9 cellular contexts compared by ENCODE assay signal in genomic region chr1:201361652-201362504, GRCh38. TPM values are rescaled to one million over a fixed set of nuclear protein-coding genes. Genes with fewer than 3 reads are reported as not detected.
A peak's percentile ranks its signal among the peaks of the same experiment; 100 is the strongest.
DNase-seq lines count a peak whose midpoint lies in the region; ATAC-seq and TF ChIP-seq lines count a peak whose summit lies in the region.
"Had no signal": no experiment of that assay in that cellular context is flagged by ENCODE, and none has a peak within 500 bp of the region (broad histone marks: within the 10 kb centered on the region; RNA-seq: fewer than 3 reads in every experiment).

No MANE protein-coding gene starts in this region.

- H3K9me3 Mint-ChIP-seq in CD14-positive monocyte (peaks cover 0 to 1% (median 0%) of the 10 kb centered on the region in 7 donors), type B pancreatic cell (no peaks in the 10 kb centered on the region)

- H3K36me3 Mint-ChIP-seq in CD14-positive monocyte, result no peaks in the 10 kb centered on the region
- H3K36me3 Mint-ChIP-seq in type B pancreatic cell, result no peaks in the 10 kb centered on the region

- H3K9me3 ChIP-seq in NT2/D1 (ENCODE audit: insufficient read depth, low read length), result no peaks in the 10 kb centered on the region

- DNase-seq in CD14-positive monocyte (ENCODE audit: low spot score), result no peak
- DNase-seq in GM19240 (ENCODE audit: insufficient read length, low spot score), result peak; percentile 77
- DNase-seq in NT2/D1 (ENCODE audit: low read depth, low spot score), result peak; percentile 70
- DNase-seq in cardiac fibroblast (ENCODE audit: low read depth in 2 of 2), result peak; percentile 54 to 55
- DNase-seq in left colon, result peak in 1 of 2 donors; percentile 36
- DNase-seq in type B pancreatic cell (ENCODE audit: extremely low spot score, unreplicated experiment), result no peak

- TF ChIP-seq CTCF in CD14-positive monocyte (IDR thresholded peaks at IDR 0.05) (peak; percentile 49), cardiac fibroblast (IDR thresholded peaks at IDR 0.05; ENCODE audit: low read depth, low read length) (peak; percentile 86), type B pancreatic cell (conservative IDR thresholded peaks at IDR 0.05) (peak; percentile 91)

- no peaks in the 10 kb centered on the region for H3K4me1 Mint-ChIP-seq in CD14-positive monocyte
- H3K4me1 Mint-ChIP-seq in type B pancreatic cell (ENCODE audit: unreplicated experiment), result no peaks in the 10 kb centered on the region

- H3K27ac Mint-ChIP-seq in CD14-positive monocyte, result no peak overlapping the region
- no peak overlapping the region for H3K27ac Mint-ChIP-seq in type B pancreatic cell

- peak; percentile 78 for ATAC-seq in left colon
- ATAC-seq in GM19455 (IDR thresholded peaks at IDR 0.05; ENCODE audit: unreplicated experiment), result no peak
- no peak for ATAC-seq in GM19463 (IDR thresholded peaks at IDR 0.05; ENCODE audit: unreplicated experiment)

- H3K27me3 ChIP-seq in NT2/D1 (ENCODE audit: insufficient read depth, insufficient read length), result peaks cover 3% of the 10 kb centered on the region

- peaks cover 23% of the 10 kb centered on the region for H3K4me1 ChIP-seq in NT2/D1 (ENCODE audit: insufficient read depth, insufficient read length)

- no peak overlapping the region for H3K4me3 Mint-ChIP-seq in CD14-positive monocyte
- H3K4me3 Mint-ChIP-seq in type B pancreatic cell, result no peak overlapping the region

- peaks cover 42% of the 10 kb centered on the region for H3K36me3 ChIP-seq in NT2/D1 (ENCODE audit: insufficient read depth, insufficient read length, low read length)

- no peak overlapping the region for H3K4me3 ChIP-seq in NT2/D1 (ENCODE audit: insufficient read length, low read depth)
- no peak overlapping the region for H3K4me3 ChIP-seq in cardiac fibroblast (replicated peaks in 1 of 2; ENCODE audit: low read depth in 2 of 2, low read length in 2 of 2)

- H3K9ac ChIP-seq in NT2/D1 (ENCODE audit: insufficient read length, low read depth), result no peak overlapping the region

- intact Hi-C loops in CD14-positive monocyte (cut with micrococcal nuclease), result no loop called here
- intact Hi-C loops in left colon (cut with DNase I, micrococcal nuclease), result loop anchor here (5.0 kb wide), 1 partner anchor 110 kb away; no protein-coding TSS in a partner anchor

- H3K27me3 Mint-ChIP-seq in CD14-positive monocyte (ENCODE audit: low read depth in 3 of 3) (peaks cover 4 to 10% (median 5%) of the 10 kb centered on the region in 3 donors), type B pancreatic cell (no peaks in the 10 kb centered on the region)

RNA-seq across cellular contexts. Expression of gene TNNT2, which starts 15.6 kb away (rescaled TPM):
- polyA plus RNA-seq in CD14-positive monocyte, result not detected
- total RNA-seq in left colon (under 1 TPM; 0.31 to 0.58 TPM), type B pancreatic cell (ENCODE audit: low replicate concordance) (21.3 and 63.9 TPM in 2 replicates)

RNA-seq across cellular contexts. Expression of gene LAD1, which starts 37.2 kb away (rescaled TPM):
- polyA plus RNA-seq in CD14-positive monocyte, result not detected
- total RNA-seq in left colon (100 to 1,000 TPM; 172 to 191 TPM), type B pancreatic cell (ENCODE audit: low replicate concordance) (41.2 and 79.5 TPM in 2 replicates)
- total RNA-seq: mononuclear cell had no signal

RNA-seq across cellular contexts. Expression of gene TNNI1, which starts 59.7 kb away (rescaled TPM):
- not detected for polyA plus RNA-seq in CD14-positive monocyte
- total RNA-seq in left colon (not detected), type B pancreatic cell (ENCODE audit: low replicate concordance) (0.12 and 6.1 TPM in 2 replicates)
- total RNA-seq: mononuclear cell had no signal

Comparison
In these comparisons a context has a peak if more than half of its experiments do, and no peak if none do; other contexts are left out.
1. DNase-seq: peak in GM19240 (single experiment), NT2/D1 (single experiment) and cardiac fibroblast (2 of 2); none in CD14-positive monocyte (single experiment) and type B pancreatic cell (single experiment).
2. RNA of gene TNNT2, which starts 15.6 kb away (total RNA-seq): 21.3 to 63.9 TPM in type B pancreatic cell; 0.31 to 0.58 TPM in left colon; every median in the first group is over 10 times any median in the second.
3. intact Hi-C loops: an anchor here in left colon (5.0 kb wide); none called in CD14-positive monocyte.
4. Peak in every context shown above with its lines, with median percentiles within 50 percentile points of each other: CTCF ChIP-seq.